ENCODE assay signal across 1 cellular context in the genomic region with DNA sequence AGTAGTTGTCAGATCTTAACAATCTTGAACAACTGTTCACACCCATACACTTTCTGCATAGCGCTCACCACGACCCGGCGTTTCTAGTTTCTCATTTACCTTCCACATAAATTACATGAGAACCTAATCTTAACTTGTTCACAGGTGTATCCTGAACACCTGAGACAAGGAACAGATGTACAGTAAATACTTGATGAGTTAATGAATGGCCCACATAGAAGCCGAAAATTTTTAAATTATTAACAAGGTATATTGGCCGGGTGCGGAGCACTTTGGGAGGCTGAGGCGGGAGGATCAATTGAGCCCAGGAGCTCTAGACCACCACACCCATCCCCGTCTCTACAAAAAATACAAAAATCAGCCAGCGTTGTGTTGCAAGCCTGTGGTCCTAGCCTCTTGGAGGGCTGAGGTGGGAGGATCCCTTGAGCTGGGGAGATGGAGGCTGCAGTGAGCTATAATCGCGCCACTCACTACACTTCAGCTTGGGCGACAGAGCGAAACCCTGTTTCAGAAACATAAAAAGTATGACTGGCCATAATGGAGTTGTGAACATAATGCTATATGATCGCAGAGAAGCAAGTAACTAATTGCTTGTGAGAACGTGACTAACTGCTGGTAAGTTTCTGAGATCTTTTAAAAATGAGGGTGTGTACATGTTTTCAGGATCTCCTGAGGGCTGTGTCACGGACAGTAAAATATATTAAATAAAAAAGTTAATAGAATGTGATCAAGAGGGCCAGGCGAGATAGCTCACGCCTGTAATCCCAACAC.
TF ChIP-seq lines count a peak whose summit lies in the region.

No MANE protein-coding gene starts in this region.

TF ChIP-seq in K562, 482 proteins besides CTCF, POLR2A, EP300 and RAD21 (continued from another document and continues in another):
- no peak for TF ChIP-seq FOXJ3 (CRISPR knock-in tag; IDR thresholded peaks at IDR 0.05)
- TF ChIP-seq, protein P1, sequence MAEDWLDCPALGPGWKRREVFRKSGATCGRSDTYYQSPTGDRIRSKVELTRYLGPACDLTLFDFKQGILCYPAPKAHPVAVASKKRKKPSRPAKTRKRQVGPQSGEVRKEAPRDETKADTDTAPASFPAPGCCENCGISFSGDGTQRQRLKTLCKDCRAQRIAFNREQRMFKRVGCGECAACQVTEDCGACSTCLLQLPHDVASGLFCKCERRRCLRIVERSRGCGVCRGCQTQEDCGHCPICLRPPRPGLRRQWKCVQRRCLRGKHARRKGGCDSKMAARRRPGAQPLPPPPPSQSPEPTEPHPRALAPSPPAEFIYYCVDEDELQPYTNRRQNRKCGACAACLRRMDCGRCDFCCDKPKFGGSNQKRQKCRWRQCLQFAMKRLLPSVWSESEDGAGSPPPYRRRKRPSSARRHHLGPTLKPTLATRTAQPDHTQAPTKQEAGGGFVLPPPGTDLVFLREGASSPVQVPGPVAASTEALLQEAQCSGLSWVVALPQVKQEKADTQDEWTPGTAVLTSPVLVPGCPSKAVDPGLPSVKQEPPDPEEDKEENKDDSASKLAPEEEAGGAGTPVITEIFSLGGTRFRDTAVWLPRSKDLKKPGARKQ (CRISPR knock-in tag; IDR thresholded peaks at IDR 0.05): 0 out of 2 replicates have a peak, but pooled peaks have one; percentile 8
- TF ChIP-seq ZNF232 (CRISPR knock-in tag; IDR thresholded peaks at IDR 0.05): no peak
- TF ChIP-seq ZNF583 (CRISPR knock-in tag; IDR thresholded peaks at IDR 0.05): 0 out of 2 replicates have a peak, but pooled peaks have one; percentile 34
- no peak for TF ChIP-seq TEAD2 (tag; IDR thresholded peaks at IDR 0.05)
- TF ChIP-seq, protein P2, sequence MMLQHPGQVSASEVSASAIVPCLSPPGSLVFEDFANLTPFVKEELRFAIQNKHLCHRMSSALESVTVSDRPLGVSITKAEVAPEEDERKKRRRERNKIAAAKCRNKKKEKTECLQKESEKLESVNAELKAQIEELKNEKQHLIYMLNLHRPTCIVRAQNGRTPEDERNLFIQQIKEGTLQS (IDR thresholded peaks at IDR 0.05): no peak
- TF ChIP-seq, protein P2 (CRISPR knock-in tag; conservative IDR thresholded peaks at IDR 0.05): peak; percentile 30
- 0 out of 2 replicates have a peak, but pooled peaks have one; percentile 55 for TF ChIP-seq ERF (CRISPR knock-in tag; IDR thresholded peaks at IDR 0.05)
- TF ChIP-seq, protein P3, sequence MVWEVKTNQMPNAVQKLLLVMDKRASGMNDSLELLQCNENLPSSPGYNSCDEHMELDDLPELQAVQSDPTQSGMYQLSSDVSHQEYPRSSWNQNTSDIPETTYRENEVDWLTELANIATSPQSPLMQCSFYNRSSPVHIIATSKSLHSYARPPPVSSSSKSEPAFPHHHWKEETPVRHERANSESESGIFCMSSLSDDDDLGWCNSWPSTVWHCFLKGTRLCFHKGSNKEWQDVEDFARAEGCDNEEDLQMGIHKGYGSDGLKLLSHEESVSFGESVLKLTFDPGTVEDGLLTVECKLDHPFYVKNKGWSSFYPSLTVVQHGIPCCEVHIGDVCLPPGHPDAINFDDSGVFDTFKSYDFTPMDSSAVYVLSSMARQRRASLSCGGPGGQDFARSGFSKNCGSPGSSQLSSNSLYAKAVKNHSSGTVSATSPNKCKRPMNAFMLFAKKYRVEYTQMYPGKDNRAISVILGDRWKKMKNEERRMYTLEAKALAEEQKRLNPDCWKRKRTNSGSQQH (CRISPR knock-in tag; IDR thresholded peaks at IDR 0.05): 0 out of 2 replicates have a peak, but pooled peaks have one; percentile 61
- 0 out of 2 replicates have a peak, but pooled peaks have one; percentile 7 for TF ChIP-seq SMARCC2 (IDR thresholded peaks at IDR 0.05; ENCODE audit: low read depth)
- TF ChIP-seq STAT5B (CRISPR knock-in tag; IDR thresholded peaks at IDR 0.05): 0 out of 2 replicates have a peak, but pooled peaks have one; percentile 38
- TF ChIP-seq ETV6 (IDR thresholded peaks at IDR 0.05; ENCODE audit: borderline replicate concordance in 1 of 2, low read depth in 2 of 2, low read length in 1 of 2): no peak
- TF ChIP-seq ETV6 (CRISPR knock-in tag; IDR thresholded peaks at IDR 0.05; ENCODE audit: borderline replicate concordance): 0 out of 2 replicates have a peak, but pooled peaks have one; percentile 4
- TF ChIP-seq, protein P4, sequence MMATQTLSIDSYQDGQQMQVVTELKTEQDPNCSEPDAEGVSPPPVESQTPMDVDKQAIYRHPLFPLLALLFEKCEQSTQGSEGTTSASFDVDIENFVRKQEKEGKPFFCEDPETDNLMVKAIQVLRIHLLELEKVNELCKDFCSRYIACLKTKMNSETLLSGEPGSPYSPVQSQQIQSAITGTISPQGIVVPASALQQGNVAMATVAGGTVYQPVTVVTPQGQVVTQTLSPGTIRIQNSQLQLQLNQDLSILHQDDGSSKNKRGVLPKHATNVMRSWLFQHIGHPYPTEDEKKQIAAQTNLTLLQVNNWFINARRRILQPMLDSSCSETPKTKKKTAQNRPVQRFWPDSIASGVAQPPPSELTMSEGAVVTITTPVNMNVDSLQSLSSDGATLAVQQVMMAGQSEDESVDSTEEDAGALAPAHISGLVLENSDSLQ (IDR thresholded peaks at IDR 0.05): no peak
- TF ChIP-seq, protein P5, sequence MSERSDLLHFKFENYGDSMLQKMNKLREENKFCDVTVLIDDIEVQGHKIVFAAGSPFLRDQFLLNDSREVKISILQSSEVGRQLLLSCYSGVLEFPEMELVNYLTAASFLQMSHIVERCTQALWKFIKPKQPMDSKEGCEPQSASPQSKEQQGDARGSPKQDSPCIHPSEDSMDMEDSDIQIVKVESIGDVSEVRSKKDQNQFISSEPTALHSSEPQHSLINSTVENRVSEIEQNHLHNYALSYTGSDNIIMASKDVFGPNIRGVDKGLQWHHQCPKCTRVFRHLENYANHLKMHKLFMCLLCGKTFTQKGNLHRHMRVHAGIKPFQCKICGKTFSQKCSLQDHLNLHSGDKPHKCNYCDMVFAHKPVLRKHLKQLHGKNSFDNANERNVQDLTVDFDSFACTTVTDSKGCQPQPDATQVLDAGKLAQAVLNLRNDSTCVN (CRISPR knock-in tag; IDR thresholded peaks at IDR 0.05): 0 out of 2 replicates have a peak, but pooled peaks have one; percentile 25
- TF ChIP-seq, protein P6, sequence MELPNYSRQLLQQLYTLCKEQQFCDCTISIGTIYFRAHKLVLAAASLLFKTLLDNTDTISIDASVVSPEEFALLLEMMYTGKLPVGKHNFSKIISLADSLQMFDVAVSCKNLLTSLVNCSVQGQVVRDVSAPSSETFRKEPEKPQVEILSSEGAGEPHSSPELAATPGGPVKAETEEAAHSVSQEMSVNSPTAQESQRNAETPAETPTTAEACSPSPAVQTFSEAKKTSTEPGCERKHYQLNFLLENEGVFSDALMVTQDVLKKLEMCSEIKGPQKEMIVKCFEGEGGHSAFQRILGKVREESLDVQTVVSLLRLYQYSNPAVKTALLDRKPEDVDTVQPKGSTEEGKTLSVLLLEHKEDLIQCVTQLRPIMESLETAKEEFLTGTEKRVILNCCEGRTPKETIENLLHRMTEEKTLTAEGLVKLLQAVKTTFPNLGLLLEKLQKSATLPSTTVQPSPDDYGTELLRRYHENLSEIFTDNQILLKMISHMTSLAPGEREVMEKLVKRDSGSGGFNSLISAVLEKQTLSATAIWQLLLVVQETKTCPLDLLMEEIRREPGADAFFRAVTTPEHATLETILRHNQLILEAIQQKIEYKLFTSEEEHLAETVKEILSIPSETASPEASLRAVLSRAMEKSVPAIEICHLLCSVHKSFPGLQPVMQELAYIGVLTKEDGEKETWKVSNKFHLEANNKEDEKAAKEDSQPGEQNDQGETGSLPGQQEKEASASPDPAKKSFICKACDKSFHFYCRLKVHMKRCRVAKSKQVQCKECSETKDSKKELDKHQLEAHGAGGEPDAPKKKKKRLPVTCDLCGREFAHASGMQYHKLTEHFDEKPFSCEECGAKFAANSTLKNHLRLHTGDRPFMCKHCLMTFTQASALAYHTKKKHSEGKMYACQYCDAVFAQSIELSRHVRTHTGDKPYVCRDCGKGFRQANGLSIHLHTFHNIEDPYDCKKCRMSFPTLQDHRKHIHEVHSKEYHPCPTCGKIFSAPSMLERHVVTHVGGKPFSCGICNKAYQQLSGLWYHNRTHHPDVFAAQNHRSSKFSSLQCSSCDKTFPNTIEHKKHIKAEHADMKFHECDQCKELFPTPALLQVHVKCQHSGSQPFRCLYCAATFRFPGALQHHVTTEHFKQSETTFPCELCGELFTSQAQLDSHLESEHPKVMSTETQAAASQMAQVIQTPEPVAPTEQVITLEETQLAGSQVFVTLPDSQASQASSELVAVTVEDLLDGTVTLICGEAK (IDR thresholded peaks at IDR 0.05): no peak
- TF ChIP-seq, protein P6 (CRISPR knock-in tag; IDR thresholded peaks at IDR 0.05): no peak
- peak; percentile 4; the same call in 1 of the 2 replicates for TF ChIP-seq TEAD4 (IDR thresholded peaks at IDR 0.05; ENCODE audit: low read length)
- TF ChIP-seq TEAD4 (CRISPR knock-in tag; IDR thresholded peaks at IDR 0.05; ENCODE audit: borderline replicate concordance): no peak
- TF ChIP-seq ZC3H4 (CRISPR knock-in tag; IDR thresholded peaks at IDR 0.05; ENCODE audit: borderline replicate concordance): 0 out of 2 replicates have a peak, but pooled peaks have one; percentile 41
- 0 out of 4 replicates have a peak, but pooled peaks of 1 of the 2 experiments have one; percentile 24 for TF ChIP-seq RCOR1 (IDR thresholded peaks at IDR 0.05; ENCODE audit: borderline replicate concordance in 1 of 2, low read depth in 2 of 2, low read length in 2 of 2)
- TF ChIP-seq ELF4 (CRISPR knock-in tag; IDR thresholded peaks at IDR 0.05): peak; percentile 66; the same call in 1 of the 2 replicates
- TF ChIP-seq DMBX1 (CRISPR knock-in tag; IDR thresholded peaks at IDR 0.05; ENCODE audit: borderline replicate concordance): peak; percentile 29; the same call in 1 of the 2 replicates
- TF ChIP-seq, protein P7, sequence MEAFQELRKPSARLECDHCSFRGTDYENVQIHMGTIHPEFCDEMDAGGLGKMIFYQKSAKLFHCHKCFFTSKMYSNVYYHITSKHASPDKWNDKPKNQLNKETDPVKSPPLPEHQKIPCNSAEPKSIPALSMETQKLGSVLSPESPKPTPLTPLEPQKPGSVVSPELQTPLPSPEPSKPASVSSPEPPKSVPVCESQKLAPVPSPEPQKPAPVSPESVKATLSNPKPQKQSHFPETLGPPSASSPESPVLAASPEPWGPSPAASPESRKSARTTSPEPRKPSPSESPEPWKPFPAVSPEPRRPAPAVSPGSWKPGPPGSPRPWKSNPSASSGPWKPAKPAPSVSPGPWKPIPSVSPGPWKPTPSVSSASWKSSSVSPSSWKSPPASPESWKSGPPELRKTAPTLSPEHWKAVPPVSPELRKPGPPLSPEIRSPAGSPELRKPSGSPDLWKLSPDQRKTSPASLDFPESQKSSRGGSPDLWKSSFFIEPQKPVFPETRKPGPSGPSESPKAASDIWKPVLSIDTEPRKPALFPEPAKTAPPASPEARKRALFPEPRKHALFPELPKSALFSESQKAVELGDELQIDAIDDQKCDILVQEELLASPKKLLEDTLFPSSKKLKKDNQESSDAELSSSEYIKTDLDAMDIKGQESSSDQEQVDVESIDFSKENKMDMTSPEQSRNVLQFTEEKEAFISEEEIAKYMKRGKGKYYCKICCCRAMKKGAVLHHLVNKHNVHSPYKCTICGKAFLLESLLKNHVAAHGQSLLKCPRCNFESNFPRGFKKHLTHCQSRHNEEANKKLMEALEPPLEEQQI (IDR thresholded peaks at IDR 0.05): no peak
- TF ChIP-seq CEBPB (tag; IDR thresholded peaks at IDR 0.05): 0 out of 2 replicates have a peak, but pooled peaks have one; percentile 12
- TF ChIP-seq, protein P8, sequence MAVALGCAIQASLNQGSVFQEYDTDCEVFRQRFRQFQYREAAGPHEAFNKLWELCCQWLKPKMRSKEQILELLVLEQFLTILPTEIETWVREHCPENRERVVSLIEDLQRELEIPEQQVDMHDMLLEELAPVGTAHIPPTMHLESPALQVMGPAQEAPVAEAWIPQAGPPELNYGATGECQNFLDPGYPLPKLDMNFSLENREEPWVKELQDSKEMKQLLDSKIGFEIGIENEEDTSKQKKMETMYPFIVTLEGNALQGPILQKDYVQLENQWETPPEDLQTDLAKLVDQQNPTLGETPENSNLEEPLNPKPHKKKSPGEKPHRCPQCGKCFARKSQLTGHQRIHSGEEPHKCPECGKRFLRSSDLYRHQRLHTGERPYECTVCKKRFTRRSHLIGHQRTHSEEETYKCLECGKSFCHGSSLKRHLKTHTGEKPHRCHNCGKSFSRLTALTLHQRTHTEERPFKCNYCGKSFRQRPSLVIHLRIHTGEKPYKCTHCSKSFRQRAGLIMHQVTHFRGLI (CRISPR knock-in tag; IDR thresholded peaks at IDR 0.05): 0 out of 2 replicates have a peak, but pooled peaks have one; percentile 32
- TF ChIP-seq, protein P9, sequence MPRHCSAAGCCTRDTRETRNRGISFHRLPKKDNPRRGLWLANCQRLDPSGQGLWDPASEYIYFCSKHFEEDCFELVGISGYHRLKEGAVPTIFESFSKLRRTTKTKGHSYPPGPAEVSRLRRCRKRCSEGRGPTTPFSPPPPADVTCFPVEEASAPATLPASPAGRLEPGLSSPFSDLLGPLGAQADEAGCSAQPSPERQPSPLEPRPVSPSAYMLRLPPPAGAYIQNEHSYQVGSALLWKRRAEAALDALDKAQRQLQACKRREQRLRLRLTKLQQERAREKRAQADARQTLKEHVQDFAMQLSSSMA (CRISPR knock-in tag; IDR thresholded peaks at IDR 0.05): no peak
- 0 out of 4 replicates have a peak, but pooled peaks of 1 of the 2 experiments have one; percentile 3 for TF ChIP-seq CSDE1 (IDR thresholded peaks at IDR 0.05)
